In genomic region chr1:110102081-110102480, GRCh38 we compare ENCODE assay signal across 19 cellular contexts. TPM values are rescaled to one million over a fixed set of nuclear protein-coding genes. Genes with fewer than 3 reads are reported as not detected.
DNase-seq lines count a peak whose midpoint lies in the region; ATAC-seq and TF ChIP-seq lines count a peak whose summit lies in the region.
"Had no signal": no experiment of that assay in that cellular context is flagged by ENCODE, and none has a peak within 500 bp of the region (broad histone marks: within the 10 kb centered on the region; RNA-seq: fewer than 3 reads in every experiment).

No MANE protein-coding gene starts in this region.

- H3K4me1 ChIP-seq in right cardiac atrium (ENCODE audit: control insufficient read depth, insufficient read depth, low read length) (no peaks in the 10 kb centered on the region), left ventricle myocardium inferior (peaks cover 8% of the 10 kb centered on the region)
- H3K4me1 ChIP-seq: Peyer's patch had no signal

- no peak overlapping the region for H3K27ac ChIP-seq in right cardiac atrium (ENCODE audit: low read length)
- no peak overlapping the region for H3K27ac ChIP-seq in left ventricle myocardium inferior (replicated peaks)
- H3K27ac ChIP-seq: Peyer's patch had no signal

- H3K27me3 ChIP-seq in right cardiac atrium (ENCODE audit: control insufficient read depth, insufficient read depth) (no peaks in the 10 kb centered on the region), left ventricle myocardium inferior (ENCODE audit: low read depth) (peaks cover 17% of the 10 kb centered on the region)
- H3K27me3 ChIP-seq: Peyer's patch had no signal

- 51% methylated on average over 7 of the region's 7 CpGs for WGBS in right cardiac atrium

- intact Hi-C loops in Right ventricle myocardium inferior (cut with DNase I): no loop called here
- intact Hi-C loops in right cardiac atrium (cut with DNase I): loop anchor here in 1 of 4 donors (10.0 kb wide), 1 partner anchor 47 kb away; no protein-coding TSS in a partner anchor
- intact Hi-C loops in left ventricle myocardium superior (cut with micrococcal nuclease): no loop called here
- intact Hi-C loops in left ventricle myocardium inferior (cut with micrococcal nuclease): no loop called here

- TF ChIP-seq CTCF in left ventricle myocardium inferior (IDR thresholded peaks at IDR 0.05; ENCODE audit: borderline replicate concordance): no peak

- H3K9me3 ChIP-seq in right cardiac atrium (ENCODE audit: control insufficient read depth, low read length): no peaks in the 10 kb centered on the region
- no peaks in the 10 kb centered on the region for H3K9me3 ChIP-seq in left ventricle myocardium inferior (replicated peaks)
- H3K9me3 ChIP-seq: Peyer's patch had no signal

- DNase-seq in Right ventricle myocardium inferior (ENCODE audit: missing footprints): peak; percentile 16
- no peak for DNase-seq in right cardiac atrium
- peak; percentile 50 for DNase-seq in NOMO-1 treated with DMSO at 0.1 percent for 48 hours (lab: John Stamatoyannopoulos, UW; ENCODE audit: unreplicated experiment)
- peak; percentile 12 for DNase-seq in fibroblast of gingiva (ENCODE audit: low read depth)
- no peak for DNase-seq in left ventricle myocardium superior
- DNase-seq in NCI-H526 treated with DMSO at 0.1 percent for 48 hours (lab: John Stamatoyannopoulos, UW): no peak
- no peak for DNase-seq in left ventricle myocardium inferior
- DNase-seq: activated CD4-positive, alpha-beta T cell treated with anti-CD3 and anti-CD28 coated beads for 1 hour; activated CD8-positive, alpha-beta memory T cell treated with anti-CD3 and anti-CD28 coated beads, Interleukin-2, amount 50 U/mL, for 48 hours; COR-L47; effector CD8-positive, alpha-beta T cell; NCI-H1436 treated with DMSO at 0.1 percent for 48 hours; NCI-H446; Peyer's patch; substantia nigra had no signal

- ATAC-seq in Right ventricle myocardium inferior: no peak
- ATAC-seq in right cardiac atrium: no peak
- no peak for ATAC-seq in GM18867 (IDR thresholded peaks at IDR 0.05; ENCODE audit: unreplicated experiment)
- ATAC-seq in left ventricle myocardium superior: no peak
- ATAC-seq: left lobe of liver had no signal

- H3K36me3 ChIP-seq in left ventricle myocardium inferior: no peaks in the 10 kb centered on the region
- H3K36me3 ChIP-seq: Peyer's patch had no signal

- H3K4me3 ChIP-seq in right cardiac atrium (ENCODE audit: low read length): no peak overlapping the region
- no peak overlapping the region for H3K4me3 ChIP-seq in left ventricle myocardium inferior
- H3K4me3 ChIP-seq: Peyer's patch had no signal

RNA-seq across cellular contexts. Expression of gene UBL4B, which starts 10.2 kb away (rescaled TPM):
- not detected for total RNA-seq in Right ventricle myocardium inferior
- total RNA-seq in right cardiac atrium: not detected
- polyA plus RNA-seq in right cardiac atrium: not detected
- not detected for total RNA-seq in left ventricle myocardium superior
- not detected for total RNA-seq in left ventricle myocardium inferior
- total RNA-seq: bronchial epithelial cell, H1, left lobe of liver, Peyer's patch had no signal

RNA-seq across cellular contexts. Expression of gene ALX3, which starts 31.6 kb away (rescaled TPM):
- total RNA-seq in Right ventricle myocardium inferior (not detected), right cardiac atrium (not detected), left ventricle myocardium superior (not detected), left ventricle myocardium inferior (not detected)
- 0.07 TPM for polyA plus RNA-seq in right cardiac atrium
- total RNA-seq: bronchial epithelial cell, H1, left lobe of liver, Peyer's patch had no signal

RNA-seq across cellular contexts. Expression of gene SLC6A17, which starts 48.2 kb away (rescaled TPM):
- not detected for total RNA-seq in Right ventricle myocardium inferior
- total RNA-seq in right cardiac atrium: under 1 TPM in 1 of 4 donors, not detected in 3; 0.06 TPM
- polyA plus RNA-seq in right cardiac atrium: 0.02 TPM
- not detected for total RNA-seq in left ventricle myocardium superior
- not detected for total RNA-seq in left ventricle myocardium inferior
- total RNA-seq: left lobe of liver had no signal

Comparison
In these comparisons a context has a peak if more than half of its experiments do, and no peak if none do; other contexts are left out.
1. DNase-seq: peak in Right ventricle myocardium inferior (single experiment), NOMO-1 treated with DMSO at 0.1 percent for 48 hours (single experiment) and fibroblast of gingiva (single experiment); none in right cardiac atrium (0 of 3), left ventricle myocardium superior (single experiment), NCI-H526 treated with DMSO at 0.1 percent for 48 hours (single experiment) and left ventricle myocardium inferior (single experiment).